In the genomic region with DNA sequence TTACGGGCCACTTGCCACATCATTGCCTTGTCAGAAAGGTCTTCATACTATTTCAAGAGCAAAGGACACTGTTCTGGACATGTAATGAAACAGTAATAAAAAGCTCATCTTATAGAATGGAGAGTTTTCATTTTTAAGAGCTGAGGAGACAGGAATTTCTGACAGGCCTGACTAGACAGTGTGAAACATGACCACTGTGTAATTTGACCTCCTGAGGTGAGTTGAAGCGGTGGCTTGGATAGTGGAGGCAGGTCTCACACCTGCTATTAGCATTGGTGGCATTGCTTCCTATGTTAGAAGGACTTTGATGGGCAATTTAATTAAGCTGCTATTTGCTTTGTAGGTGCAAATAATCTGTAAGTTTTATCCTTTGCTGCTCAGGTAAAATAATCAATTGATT, we compare ENCODE assay signal across 2 cellular contexts.
TF ChIP-seq lines count a peak whose summit lies in the region.

No MANE protein-coding gene starts in this region.

TF ChIP-seq in HepG2, 621 proteins besides CTCF, POLR2A, EP300 and RAD21:
- TF ChIP-seq SCMH1 (CRISPR knock-in tag; IDR thresholded peaks at IDR 0.05; ENCODE audit: borderline replicate concordance): no peak
- TF ChIP-seq SIX1 (CRISPR knock-in tag; IDR thresholded peaks at IDR 0.05; ENCODE audit: borderline replicate concordance): peak; percentile 38; the same call in 1 of the 2 replicates
- no peak for TF ChIP-seq DR1 (CRISPR knock-in tag; IDR thresholded peaks at IDR 0.05)
- TF ChIP-seq, protein P1, sequence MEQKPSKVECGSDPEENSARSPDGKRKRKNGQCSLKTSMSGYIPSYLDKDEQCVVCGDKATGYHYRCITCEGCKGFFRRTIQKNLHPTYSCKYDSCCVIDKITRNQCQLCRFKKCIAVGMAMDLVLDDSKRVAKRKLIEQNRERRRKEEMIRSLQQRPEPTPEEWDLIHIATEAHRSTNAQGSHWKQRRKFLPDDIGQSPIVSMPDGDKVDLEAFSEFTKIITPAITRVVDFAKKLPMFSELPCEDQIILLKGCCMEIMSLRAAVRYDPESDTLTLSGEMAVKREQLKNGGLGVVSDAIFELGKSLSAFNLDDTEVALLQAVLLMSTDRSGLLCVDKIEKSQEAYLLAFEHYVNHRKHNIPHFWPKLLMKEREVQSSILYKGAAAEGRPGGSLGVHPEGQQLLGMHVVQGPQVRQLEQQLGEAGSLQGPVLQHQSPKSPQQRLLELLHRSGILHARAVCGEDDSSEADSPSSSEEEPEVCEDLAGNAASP (CRISPR knock-in tag; IDR thresholded peaks at IDR 0.05; ENCODE audit: borderline replicate concordance): no peak
- TF ChIP-seq SIX4 (CRISPR knock-in tag; IDR thresholded peaks at IDR 0.05): peak; percentile 80
- TF ChIP-seq, protein P2, sequence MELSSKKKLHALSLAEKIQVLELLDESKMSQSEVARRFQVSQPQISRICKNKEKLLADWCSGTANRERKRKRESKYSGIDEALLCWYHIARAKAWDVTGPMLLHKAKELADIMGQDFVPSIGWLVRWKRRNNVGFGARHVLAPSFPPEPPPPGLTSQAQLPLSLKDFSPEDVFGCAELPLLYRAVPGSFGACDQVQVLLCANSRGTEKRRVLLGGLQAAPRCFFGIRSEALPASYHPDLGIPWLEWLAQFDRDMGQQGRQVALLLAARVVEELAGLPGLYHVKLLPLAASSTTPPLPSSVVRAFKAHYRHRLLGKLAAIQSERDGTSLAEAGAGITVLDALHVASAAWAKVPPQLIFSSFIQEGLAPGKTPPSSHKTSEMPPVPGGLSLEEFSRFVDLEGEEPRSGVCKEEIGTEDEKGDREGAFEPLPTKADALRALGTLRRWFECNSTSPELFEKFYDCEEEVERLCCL (CRISPR knock-in tag; IDR thresholded peaks at IDR 0.05; ENCODE audit: borderline replicate concordance): no peak
- TF ChIP-seq RBFOX2 (IDR thresholded peaks at IDR 0.05; ENCODE audit: low read depth, low read length): no peak

TF ChIP-seq in WTC11, 78 proteins besides CTCF, POLR2A, EP300 and RAD21:
- TF ChIP-seq, protein P3, sequence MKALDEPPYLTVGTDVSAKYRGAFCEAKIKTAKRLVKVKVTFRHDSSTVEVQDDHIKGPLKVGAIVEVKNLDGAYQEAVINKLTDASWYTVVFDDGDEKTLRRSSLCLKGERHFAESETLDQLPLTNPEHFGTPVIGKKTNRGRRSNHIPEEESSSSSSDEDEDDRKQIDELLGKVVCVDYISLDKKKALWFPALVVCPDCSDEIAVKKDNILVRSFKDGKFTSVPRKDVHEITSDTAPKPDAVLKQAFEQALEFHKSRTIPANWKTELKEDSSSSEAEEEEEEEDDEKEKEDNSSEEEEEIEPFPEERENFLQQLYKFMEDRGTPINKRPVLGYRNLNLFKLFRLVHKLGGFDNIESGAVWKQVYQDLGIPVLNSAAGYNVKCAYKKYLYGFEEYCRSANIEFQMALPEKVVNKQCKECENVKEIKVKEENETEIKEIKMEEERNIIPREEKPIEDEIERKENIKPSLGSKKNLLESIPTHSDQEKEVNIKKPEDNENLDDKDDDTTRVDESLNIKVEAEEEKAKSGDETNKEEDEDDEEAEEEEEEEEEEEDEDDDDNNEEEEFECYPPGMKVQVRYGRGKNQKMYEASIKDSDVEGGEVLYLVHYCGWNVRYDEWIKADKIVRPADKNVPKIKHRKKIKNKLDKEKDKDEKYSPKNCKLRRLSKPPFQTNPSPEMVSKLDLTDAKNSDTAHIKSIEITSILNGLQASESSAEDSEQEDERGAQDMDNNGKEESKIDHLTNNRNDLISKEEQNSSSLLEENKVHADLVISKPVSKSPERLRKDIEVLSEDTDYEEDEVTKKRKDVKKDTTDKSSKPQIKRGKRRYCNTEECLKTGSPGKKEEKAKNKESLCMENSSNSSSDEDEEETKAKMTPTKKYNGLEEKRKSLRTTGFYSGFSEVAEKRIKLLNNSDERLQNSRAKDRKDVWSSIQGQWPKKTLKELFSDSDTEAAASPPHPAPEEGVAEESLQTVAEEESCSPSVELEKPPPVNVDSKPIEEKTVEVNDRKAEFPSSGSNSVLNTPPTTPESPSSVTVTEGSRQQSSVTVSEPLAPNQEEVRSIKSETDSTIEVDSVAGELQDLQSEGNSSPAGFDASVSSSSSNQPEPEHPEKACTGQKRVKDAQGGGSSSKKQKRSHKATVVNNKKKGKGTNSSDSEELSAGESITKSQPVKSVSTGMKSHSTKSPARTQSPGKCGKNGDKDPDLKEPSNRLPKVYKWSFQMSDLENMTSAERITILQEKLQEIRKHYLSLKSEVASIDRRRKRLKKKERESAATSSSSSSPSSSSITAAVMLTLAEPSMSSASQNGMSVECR (CRISPR knock-in tag; IDR thresholded peaks at IDR 0.05; ENCODE audit: borderline replicate concordance): no peak
- TF ChIP-seq, protein P4, sequence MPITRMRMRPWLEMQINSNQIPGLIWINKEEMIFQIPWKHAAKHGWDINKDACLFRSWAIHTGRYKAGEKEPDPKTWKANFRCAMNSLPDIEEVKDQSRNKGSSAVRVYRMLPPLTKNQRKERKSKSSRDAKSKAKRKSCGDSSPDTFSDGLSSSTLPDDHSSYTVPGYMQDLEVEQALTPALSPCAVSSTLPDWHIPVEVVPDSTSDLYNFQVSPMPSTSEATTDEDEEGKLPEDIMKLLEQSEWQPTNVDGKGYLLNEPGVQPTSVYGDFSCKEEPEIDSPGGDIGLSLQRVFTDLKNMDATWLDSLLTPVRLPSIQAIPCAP (CRISPR knock-in tag; IDR thresholded peaks at IDR 0.05): no peak
- TF ChIP-seq MYBL2 (CRISPR knock-in tag; IDR thresholded peaks at IDR 0.05) (no peak), SMAD3 (CRISPR knock-in tag; IDR thresholded peaks at IDR 0.05; ENCODE audit: borderline replicate concordance) (no peak), ZNF232 (CRISPR knock-in tag; IDR thresholded peaks at IDR 0.05) (no peak), PRRX2 (CRISPR knock-in tag; IDR thresholded peaks at IDR 0.05) (no peak)
- TF ChIP-seq, protein P5, sequence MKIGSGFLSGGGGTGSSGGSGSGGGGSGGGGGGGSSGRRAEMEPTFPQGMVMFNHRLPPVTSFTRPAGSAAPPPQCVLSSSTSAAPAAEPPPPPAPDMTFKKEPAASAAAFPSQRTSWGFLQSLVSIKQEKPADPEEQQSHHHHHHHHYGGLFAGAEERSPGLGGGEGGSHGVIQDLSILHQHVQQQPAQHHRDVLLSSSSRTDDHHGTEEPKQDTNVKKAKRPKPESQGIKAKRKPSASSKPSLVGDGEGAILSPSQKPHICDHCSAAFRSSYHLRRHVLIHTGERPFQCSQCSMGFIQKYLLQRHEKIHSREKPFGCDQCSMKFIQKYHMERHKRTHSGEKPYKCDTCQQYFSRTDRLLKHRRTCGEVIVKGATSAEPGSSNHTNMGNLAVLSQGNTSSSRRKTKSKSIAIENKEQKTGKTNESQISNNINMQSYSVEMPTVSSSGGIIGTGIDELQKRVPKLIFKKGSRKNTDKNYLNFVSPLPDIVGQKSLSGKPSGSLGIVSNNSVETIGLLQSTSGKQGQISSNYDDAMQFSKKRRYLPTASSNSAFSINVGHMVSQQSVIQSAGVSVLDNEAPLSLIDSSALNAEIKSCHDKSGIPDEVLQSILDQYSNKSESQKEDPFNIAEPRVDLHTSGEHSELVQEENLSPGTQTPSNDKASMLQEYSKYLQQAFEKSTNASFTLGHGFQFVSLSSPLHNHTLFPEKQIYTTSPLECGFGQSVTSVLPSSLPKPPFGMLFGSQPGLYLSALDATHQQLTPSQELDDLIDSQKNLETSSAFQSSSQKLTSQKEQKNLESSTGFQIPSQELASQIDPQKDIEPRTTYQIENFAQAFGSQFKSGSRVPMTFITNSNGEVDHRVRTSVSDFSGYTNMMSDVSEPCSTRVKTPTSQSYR (CRISPR knock-in tag; IDR thresholded peaks at IDR 0.05): no peak
- TF ChIP-seq, protein P6, sequence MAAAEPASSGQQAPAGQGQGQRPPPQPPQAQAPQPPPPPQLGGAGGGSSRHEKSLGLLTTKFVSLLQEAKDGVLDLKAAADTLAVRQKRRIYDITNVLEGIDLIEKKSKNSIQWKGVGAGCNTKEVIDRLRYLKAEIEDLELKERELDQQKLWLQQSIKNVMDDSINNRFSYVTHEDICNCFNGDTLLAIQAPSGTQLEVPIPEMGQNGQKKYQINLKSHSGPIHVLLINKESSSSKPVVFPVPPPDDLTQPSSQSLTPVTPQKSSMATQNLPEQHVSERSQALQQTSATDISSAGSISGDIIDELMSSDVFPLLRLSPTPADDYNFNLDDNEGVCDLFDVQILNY (CRISPR knock-in tag; IDR thresholded peaks at IDR 0.05): no peak
- TF ChIP-seq, protein P7, sequence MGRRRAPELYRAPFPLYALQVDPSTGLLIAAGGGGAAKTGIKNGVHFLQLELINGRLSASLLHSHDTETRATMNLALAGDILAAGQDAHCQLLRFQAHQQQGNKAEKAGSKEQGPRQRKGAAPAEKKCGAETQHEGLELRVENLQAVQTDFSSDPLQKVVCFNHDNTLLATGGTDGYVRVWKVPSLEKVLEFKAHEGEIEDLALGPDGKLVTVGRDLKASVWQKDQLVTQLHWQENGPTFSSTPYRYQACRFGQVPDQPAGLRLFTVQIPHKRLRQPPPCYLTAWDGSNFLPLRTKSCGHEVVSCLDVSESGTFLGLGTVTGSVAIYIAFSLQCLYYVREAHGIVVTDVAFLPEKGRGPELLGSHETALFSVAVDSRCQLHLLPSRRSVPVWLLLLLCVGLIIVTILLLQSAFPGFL (CRISPR knock-in tag; IDR thresholded peaks at IDR 0.05; ENCODE audit: borderline replicate concordance): no peak
